ENCODE assay signal across 25 cellular contexts in the genomic region with DNA sequence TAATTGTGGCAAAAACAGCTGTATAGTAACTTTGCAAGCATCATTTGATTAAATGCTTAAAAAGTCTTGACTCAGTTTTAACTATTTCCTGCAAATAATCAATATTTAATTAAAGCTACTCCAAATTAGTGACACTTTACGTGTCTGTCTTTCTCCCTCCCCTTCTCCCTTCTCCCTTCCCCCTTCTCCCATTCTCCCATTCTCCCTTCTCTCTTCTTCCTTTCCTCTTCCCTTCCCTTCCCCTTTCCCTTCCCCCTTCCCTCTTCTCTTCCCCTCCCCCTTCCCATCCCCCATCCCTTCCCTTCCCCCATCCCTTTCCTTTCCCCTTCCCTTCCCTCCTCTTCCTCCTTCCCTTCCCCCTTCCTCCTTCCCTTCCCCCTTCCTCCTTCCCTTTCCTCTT.
"Had no signal": no experiment of that assay in that cellular context is flagged by ENCODE, and none has a peak within 500 bp of the region (broad histone marks: within the 10 kb centered on the region; RNA-seq: fewer than 3 reads in every experiment).

No MANE protein-coding gene starts in this region.

- H3K4me3 ChIP-seq: coronary artery, dorsolateral prefrontal cortex, esophagus muscularis mucosa, gastroesophageal sphincter, heart left ventricle, hepatocyte, left lung, lower lobe of right lung, mucosa of descending colon had no signal

- FAIRE-seq: colon, frontal cortex, kidney had no signal

- H3K4me2 ChIP-seq: hepatocyte had no signal

- H3K27me3 ChIP-seq: dorsolateral prefrontal cortex, esophagus muscularis mucosa, foreskin keratinocyte, gastroesophageal sphincter, heart left ventricle, hepatocyte, left lung had no signal

- H3K27ac Mint-ChIP-seq: immature natural killer cell, mesothelial cell of epicardium had no signal

- H3K27me3 Mint-ChIP-seq: naive B cell had no signal

- H3K9me3 Mint-ChIP-seq: immature natural killer cell, mesothelial cell of epicardium, naive B cell had no signal

- H3K79me2 ChIP-seq: hepatocyte had no signal

- H3K4me1 Mint-ChIP-seq: mesothelial cell of epicardium, naive B cell had no signal

- H3K27ac ChIP-seq: coronary artery, dorsolateral prefrontal cortex, esophagus muscularis mucosa, foreskin keratinocyte, gastroesophageal sphincter, heart left ventricle, hepatocyte, left lung, lower lobe of right lung had no signal

- H3K4me1 ChIP-seq: esophagus muscularis mucosa, foreskin keratinocyte, gastroesophageal sphincter, heart left ventricle, left lung, lower lobe of right lung had no signal

- ATAC-seq: foreskin keratinocyte, gastroesophageal sphincter, heart left ventricle, left colon, left lung, left ventricle myocardium superior, lower lobe of right lung, mucosa of descending colon had no signal

- H3K9me3 ChIP-seq: esophagus muscularis mucosa, gastroesophageal sphincter, heart left ventricle, left lung, lower lobe of right lung, mucosa of descending colon had no signal

- DNase-seq: dermis blood vessel endothelial cell; dorsolateral prefrontal cortex; effector CD4-positive, alpha-beta T cell; effector memory CD4-positive, alpha-beta T cell; foreskin keratinocyte; heart left ventricle; hypothalamus; immature natural killer cell; islet precursor cell; kidney; kidney glomerular epithelial cell; left colon; left lung; left ventricle myocardium superior; lower lobe of right lung; mesenchymal stem cell; mucosa of descending colon; naive B cell had no signal

- H3K4me3 Mint-ChIP-seq: immature natural killer cell, mesothelial cell of epicardium, naive B cell had no signal

- H2AFZ ChIP-seq: hepatocyte had no signal
